Comparison of ENCODE assay signal across 8 cellular contexts in genomic region chr17:57739402-57740224, GRCh38. TPM values are rescaled to one million over a fixed set of nuclear protein-coding genes. Genes with fewer than 3 reads are reported as not detected.
DNase-seq lines count a peak whose midpoint lies in the region; ATAC-seq and TF ChIP-seq lines count a peak whose summit lies in the region.

No MANE protein-coding gene starts in this region.

- H3K36me3 Mint-ChIP-seq in MCF 10A (ENCODE audit: insufficient read depth, unreplicated experiment), result no peaks in the 10 kb centered on the region
- no peaks in the 10 kb centered on the region for H3K36me3 Mint-ChIP-seq in activated T-helper 17 cell treated with anti-CD3 and anti-CD28 coated beads, Interleukin-2, amount 50 U/mL, for 72 hours (ENCODE audit: low read depth)

- BruUV-seq in MCF 10A (replicated peaks; lab: Mats Ljungman, UMichigan), result no TSS peak

- POLR2A ChIA-PET in MCF 10A (lab: Yijun Ruan, JAX), result interaction anchor here (0.8 kb wide), 1 partner anchor 65 kb away, joined by 4 read pairs; no protein-coding TSS in a partner anchor

- DNase-seq in MCF 10A (ENCODE audit: unreplicated experiment) (peak; percentile 59), breast epithelium (ENCODE audit: low spot score in 2 of 2) (no peak), MV-4-11 (lab: John Stamatoyannopoulos, UW) (peak; percentile 34), lung microvascular endothelial cell (ENCODE audit: low read depth in 2 of 2) (peak; percentile 8 to 13), head of caudate nucleus (no peak)
- no peak for DNase-seq in stimulated activated CD4-positive, alpha-beta T cell treated with anti-CD3 and anti-CD28 coated beads, Interleukin-2, amount 100 ng/mL, for 24 hours

- H3K27ac Mint-ChIP-seq in MCF 10A (ENCODE audit: low read depth, unreplicated experiment), result no peak overlapping the region
- no peak overlapping the region for H3K27ac Mint-ChIP-seq in activated T-helper 17 cell treated with anti-CD3 and anti-CD28 coated beads, Interleukin-2, amount 50 U/mL, for 72 hours

- TF ChIP-seq CTCF in MCF 10A (IDR thresholded peaks at IDR 0.05; ENCODE audit: unreplicated experiment) (peak; percentile 44), breast epithelium (IDR thresholded peaks at IDR 0.05) (no peak)

- no peaks in the 10 kb centered on the region for H3K4me1 ChIP-seq in breast epithelium

- H3K4me1 Mint-ChIP-seq in MCF 10A (ENCODE audit: insufficient read depth, unreplicated experiment), result no peaks in the 10 kb centered on the region
- no peaks in the 10 kb centered on the region for H3K4me1 Mint-ChIP-seq in activated T-helper 17 cell treated with anti-CD3 and anti-CD28 coated beads, Interleukin-2, amount 50 U/mL, for 72 hours

- no peaks in the 10 kb centered on the region for H3K9me3 Mint-ChIP-seq in MCF 10A (ENCODE audit: unreplicated experiment)
- H3K9me3 Mint-ChIP-seq in activated T-helper 17 cell treated with anti-CD3 and anti-CD28 coated beads, Interleukin-2, amount 50 U/mL, for 72 hours, result no peaks in the 10 kb centered on the region

- H3K27me3 Mint-ChIP-seq in MCF 10A (ENCODE audit: insufficient read depth, unreplicated experiment), result peaks cover 43% of the 10 kb centered on the region
- H3K27me3 Mint-ChIP-seq in activated T-helper 17 cell treated with anti-CD3 and anti-CD28 coated beads, Interleukin-2, amount 50 U/mL, for 72 hours, result no peaks in the 10 kb centered on the region

- ATAC-seq in activated T-helper 17 cell treated with anti-CD3 and anti-CD28 coated beads, Interleukin-2, amount 50 U/mL, for 72 hours (replicated peaks), result peak; percentile 74
- ATAC-seq in HG03159 (IDR thresholded peaks at IDR 0.05; ENCODE audit: unreplicated experiment), result no peak

- intact Hi-C loops in MCF 10A (cut with micrococcal nuclease), result loop anchor here (1.0 to 10.0 kb wide), 3 partner anchors 142 to 496 kb away; no protein-coding TSS in a partner anchor
- intact Hi-C loops in breast epithelium (cut with DNase I; ENCODE audit: low total_unique reads), result no loop called here
- intact Hi-C loops in head of caudate nucleus (cut with DNase I), result loop anchor here (10.0 kb wide), 2 partner anchors 495 to 615 kb away; no protein-coding TSS in a partner anchor

- no peaks in the 10 kb centered on the region for H3K36me3 ChIP-seq in breast epithelium

- H3K9me3 ChIP-seq in breast epithelium, result no peaks in the 10 kb centered on the region

- H3K4me3 Mint-ChIP-seq in MCF 10A (ENCODE audit: unreplicated experiment), result no peak overlapping the region
- no peak overlapping the region for H3K4me3 Mint-ChIP-seq in activated T-helper 17 cell treated with anti-CD3 and anti-CD28 coated beads, Interleukin-2, amount 50 U/mL, for 72 hours

- no peak overlapping the region for H3K27ac ChIP-seq in breast epithelium

- no peak for TF ChIP-seq POLR2A in breast epithelium (IDR thresholded peaks at IDR 0.05)

- no peaks in the 10 kb centered on the region for H3K27me3 ChIP-seq in breast epithelium

- no peak overlapping the region for H3K4me3 ChIP-seq in breast epithelium

- CTCF ChIA-PET in MCF 10A (lab: Yijun Ruan, JAX), result interaction anchor here (0.5 to 2.7 kb wide), 25 partner anchors 10 to 1042 kb away, joined by 3 to 13 read pairs (median 4); no protein-coding TSS in a partner anchor

RNA-seq across cellular contexts. Expression of gene CCDC182, which starts 5.5 kb away (rescaled TPM):
- not detected in 2 replicates for total RNA-seq in MCF 10A (2022)
- not detected for total RNA-seq in breast epithelium
- not detected for total RNA-seq in activated T-helper 17 cell treated with anti-CD3 and anti-CD28 coated beads, Interleukin-2, amount 50 U/mL, for 72 hours
- not detected in 2 replicates for total RNA-seq in lung microvascular endothelial cell

Comparison
In these comparisons a context has a peak if more than half of its experiments do, and no peak if none do; other contexts are left out.
1. DNase-seq: peak in MCF 10A (single experiment), MV-4-11 (single experiment) and lung microvascular endothelial cell (2 of 2); none in breast epithelium (0 of 2), head of caudate nucleus (0 of 42) and stimulated activated CD4-positive, alpha-beta T cell treated with anti-CD3 and anti-CD28 coated beads, Interleukin-2, amount 100 ng/mL, for 24 hours (0 of 2).